ENCODE assay signal across 1 cellular context in the genomic region with DNA sequence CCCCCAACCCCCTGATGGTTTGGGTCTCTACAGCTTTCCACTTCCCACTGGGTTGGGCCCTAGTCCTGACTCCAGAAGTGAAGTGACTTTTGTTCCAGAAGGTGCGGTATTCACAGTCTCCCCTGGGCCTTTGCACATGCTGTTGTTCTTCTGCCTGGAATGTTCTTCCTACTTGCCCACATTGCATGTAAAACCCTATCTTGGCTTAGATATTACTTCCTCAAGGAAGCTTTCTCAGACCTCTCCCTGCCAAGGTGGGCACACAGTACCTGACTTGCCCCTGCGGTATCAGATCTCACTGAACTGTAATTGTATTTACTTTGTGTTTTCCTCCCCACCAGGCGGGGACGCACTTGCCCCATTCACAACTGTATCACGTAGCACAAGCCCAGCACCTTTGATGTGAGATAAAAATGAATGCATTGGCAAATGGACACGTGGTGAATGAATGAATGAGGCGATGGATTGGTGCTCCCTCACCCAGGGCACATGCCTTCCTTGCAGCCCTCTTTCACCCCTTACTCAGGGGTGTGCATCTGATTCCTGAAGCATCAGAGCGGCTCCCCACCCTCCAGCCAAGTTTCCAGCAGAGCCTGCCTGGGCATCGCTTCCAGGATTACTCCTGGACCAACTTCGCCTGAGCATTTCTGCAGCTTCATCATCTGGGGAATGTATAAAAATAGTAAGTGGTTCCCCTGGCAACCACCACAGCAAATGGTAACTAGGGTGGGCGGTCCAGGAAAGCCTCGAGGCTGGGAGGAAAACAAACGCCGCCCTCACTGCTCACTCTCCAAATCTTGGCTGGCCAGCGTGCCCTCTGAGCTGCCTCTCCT.
TF ChIP-seq lines count a peak whose summit lies in the region.

No MANE protein-coding gene starts in this region.

TF ChIP-seq in HCT116, 20 proteins besides CTCF, POLR2A, EP300 and RAD21 (continued from another document):
- no peak for TF ChIP-seq MAX (IDR thresholded peaks at IDR 0.05)
- TF ChIP-seq FOSL1 (IDR thresholded peaks at IDR 0.05; ENCODE audit: low read depth), result no peak
- TF ChIP-seq, protein P1, sequence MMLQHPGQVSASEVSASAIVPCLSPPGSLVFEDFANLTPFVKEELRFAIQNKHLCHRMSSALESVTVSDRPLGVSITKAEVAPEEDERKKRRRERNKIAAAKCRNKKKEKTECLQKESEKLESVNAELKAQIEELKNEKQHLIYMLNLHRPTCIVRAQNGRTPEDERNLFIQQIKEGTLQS (IDR thresholded peaks at IDR 0.05), result no peak
- no peak for TF ChIP-seq TCF7L2 (IDR thresholded peaks at IDR 0.05; ENCODE audit: borderline replicate concordance, extremely low read depth, insufficient read depth, insufficient read length)
- no peak for TF ChIP-seq ZBTB33 (IDR thresholded peaks at IDR 0.05; ENCODE audit: extremely low read depth, insufficient replicate concordance, low read length)
- no peak for TF ChIP-seq POLR2AphosphoS5 (IDR thresholded peaks at IDR 0.05; ENCODE audit: low read depth, low read length)
